ENCODE assay signal across 1 cellular context in genomic region chr16:57299719-57300386, GRCh38.
A peak's percentile ranks its signal among the peaks of the same experiment; 100 is the strongest.
TF ChIP-seq lines count a peak whose summit lies in the region.

No MANE protein-coding gene starts in this region.

TF ChIP-seq in K562, 482 proteins besides CTCF, POLR2A, EP300 and RAD21 (continued from another document and continues in another):
- TF ChIP-seq ESRRA (IDR thresholded peaks at IDR 0.05; ENCODE audit: borderline replicate concordance, low read depth), result peak; percentile 45; the same call in 1 of the 2 replicates
- no peak for TF ChIP-seq PPARD (CRISPR knock-in tag; IDR thresholded peaks at IDR 0.05)
- TF ChIP-seq ATF1 (CRISPR knock-in tag; IDR thresholded peaks at IDR 0.05), result no peak
- no peak; the same call in none of the 2 replicates for TF ChIP-seq ATF1 (tag; IDR thresholded peaks at IDR 0.05)
- TF ChIP-seq ZZZ3 (IDR thresholded peaks at IDR 0.05), result no peak
- no peak for TF ChIP-seq THRA (IDR thresholded peaks at IDR 0.05)
- TF ChIP-seq ZNF780A (CRISPR knock-in tag; IDR thresholded peaks at IDR 0.05), result 0 out of 2 replicates have a peak, but pooled peaks have one; percentile 56
- no peak for TF ChIP-seq RBM22 (IDR thresholded peaks at IDR 0.05; ENCODE audit: low read depth, low read length, poor library complexity, severe bottlenecking)
- TF ChIP-seq ELF1 (tag; IDR thresholded peaks at IDR 0.05), result peak; percentile 84
- TF ChIP-seq SLC30A9 (CRISPR knock-in tag; IDR thresholded peaks at IDR 0.05), result no peak
- peak; percentile 72 for TF ChIP-seq RBM39 (optimal IDR thresholded peaks at IDR 0.05; ENCODE audit: low read depth, low read length)
- TF ChIP-seq NKRF (IDR thresholded peaks at IDR 0.05; ENCODE audit: borderline replicate concordance), result peak; percentile 67; the same call in 1 of the 2 replicates
- no peak for TF ChIP-seq CLOCK (CRISPR knock-in tag; IDR thresholded peaks at IDR 0.05; ENCODE audit: borderline replicate concordance)
- peak; percentile 72 for TF ChIP-seq CREM (IDR thresholded peaks at IDR 0.05; ENCODE audit: low read depth)
- no peak for TF ChIP-seq ZNF253 (CRISPR knock-in tag; conservative IDR thresholded peaks at IDR 0.05)
- no peak for TF ChIP-seq NR1H2 (CRISPR knock-in tag; IDR thresholded peaks at IDR 0.05)
- no peak for TF ChIP-seq USF1 (CRISPR knock-in tag; IDR thresholded peaks at IDR 0.05)
- no peak for TF ChIP-seq TAL1 (IDR thresholded peaks at IDR 0.05)
- no peak for TF ChIP-seq NCOA1 (IDR thresholded peaks at IDR 0.05; ENCODE audit: low read depth)
- no peak for TF ChIP-seq KDM2B (CRISPR knock-in tag; IDR thresholded peaks at IDR 0.05)
- TF ChIP-seq BRD4 (IDR thresholded peaks at IDR 0.05), result peak; percentile 84
- TF ChIP-seq PATZ1 (CRISPR knock-in tag; IDR thresholded peaks at IDR 0.05; ENCODE audit: borderline replicate concordance), result no peak
- no peak for TF ChIP-seq ID3 (CRISPR knock-in tag; IDR thresholded peaks at IDR 0.05)
- peak; percentile 27; the same call in 1 of the 2 replicates for TF ChIP-seq ID3 (tag; IDR thresholded peaks at IDR 0.05)
- TF ChIP-seq NCOR1 (IDR thresholded peaks at IDR 0.05), result no peak
- no peak for TF ChIP-seq POLR2AphosphoS5 (IDR thresholded peaks at IDR 0.05; ENCODE audit: control insufficient read depth, insufficient read depth, low read depth, low read length)
- TF ChIP-seq PHB2 (IDR thresholded peaks at IDR 0.05; ENCODE audit: low read depth), result peak; percentile 60; the same call in 1 of the 2 replicates
- no peak for TF ChIP-seq ATF2 (CRISPR knock-in tag; IDR thresholded peaks at IDR 0.05)
- peak; percentile 62; the same call in 1 of the 2 replicates for TF ChIP-seq ZNF224 (CRISPR knock-in tag; IDR thresholded peaks at IDR 0.05)
- TF ChIP-seq HBP1 (CRISPR knock-in tag; IDR thresholded peaks at IDR 0.05), result 0 out of 2 replicates have a peak, but pooled peaks have one; percentile 73
- TF ChIP-seq ZHX1 (conservative IDR thresholded peaks at IDR 0.05; ENCODE audit: low read length), result no peak; the same call in 1 of the 2 replicates
- peak; percentile 41 to 95 for TF ChIP-seq TBL1XR1 (IDR thresholded peaks at IDR 0.05; ENCODE audit: low read length in 2 of 2)
- 0 out of 2 replicates have a peak, but pooled peaks have one; percentile 56 for TF ChIP-seq PTBP1 (IDR thresholded peaks at IDR 0.05; ENCODE audit: low read depth, low read length)
- TF ChIP-seq EHMT2 (IDR thresholded peaks at IDR 0.05), result no peak
- TF ChIP-seq TBP (optimal IDR thresholded peaks at IDR 0.05; ENCODE audit: low read depth, low read length), result peak; percentile 100
- TF ChIP-seq MTA3 (IDR thresholded peaks at IDR 0.05; ENCODE audit: borderline replicate concordance), result no peak
- no peak for TF ChIP-seq STAT5B (CRISPR knock-in tag; IDR thresholded peaks at IDR 0.05)
- TF ChIP-seq TEAD4 (IDR thresholded peaks at IDR 0.05; ENCODE audit: low read length), result peak; percentile 74
- no peak for TF ChIP-seq TEAD4 (CRISPR knock-in tag; IDR thresholded peaks at IDR 0.05; ENCODE audit: borderline replicate concordance)
- TF ChIP-seq POLR2AphosphoS2 (IDR thresholded peaks at IDR 0.05; ENCODE audit: low read length), result no peak
- TF ChIP-seq NUFIP1 (IDR thresholded peaks at IDR 0.05; ENCODE audit: partially characterized antibody), result peak; percentile 26
- TF ChIP-seq TCF15 (CRISPR knock-in tag; IDR thresholded peaks at IDR 0.05), result no peak
- TF ChIP-seq E2F5 (CRISPR knock-in tag; IDR thresholded peaks at IDR 0.05), result peak; percentile 72; the same call in 1 of the 2 replicates
- no peak for TF ChIP-seq ZNF507 (tag; conservative IDR thresholded peaks at IDR 0.05)
- no peak for TF ChIP-seq NFXL1 (CRISPR knock-in tag; IDR thresholded peaks at IDR 0.05)
- no peak for TF ChIP-seq MBD2 (IDR thresholded peaks at IDR 0.05; ENCODE audit: borderline replicate concordance, low read depth)
- no peak for TF ChIP-seq ZC3H4 (CRISPR knock-in tag; IDR thresholded peaks at IDR 0.05; ENCODE audit: borderline replicate concordance)
- no peak for TF ChIP-seq ELK1 (CRISPR knock-in tag; IDR thresholded peaks at IDR 0.05)
- TF ChIP-seq CCAR2 (IDR thresholded peaks at IDR 0.05; ENCODE audit: low read depth, low read length), result 0 out of 2 replicates have a peak, but pooled peaks have one; percentile 66
